In the genomic region with DNA sequence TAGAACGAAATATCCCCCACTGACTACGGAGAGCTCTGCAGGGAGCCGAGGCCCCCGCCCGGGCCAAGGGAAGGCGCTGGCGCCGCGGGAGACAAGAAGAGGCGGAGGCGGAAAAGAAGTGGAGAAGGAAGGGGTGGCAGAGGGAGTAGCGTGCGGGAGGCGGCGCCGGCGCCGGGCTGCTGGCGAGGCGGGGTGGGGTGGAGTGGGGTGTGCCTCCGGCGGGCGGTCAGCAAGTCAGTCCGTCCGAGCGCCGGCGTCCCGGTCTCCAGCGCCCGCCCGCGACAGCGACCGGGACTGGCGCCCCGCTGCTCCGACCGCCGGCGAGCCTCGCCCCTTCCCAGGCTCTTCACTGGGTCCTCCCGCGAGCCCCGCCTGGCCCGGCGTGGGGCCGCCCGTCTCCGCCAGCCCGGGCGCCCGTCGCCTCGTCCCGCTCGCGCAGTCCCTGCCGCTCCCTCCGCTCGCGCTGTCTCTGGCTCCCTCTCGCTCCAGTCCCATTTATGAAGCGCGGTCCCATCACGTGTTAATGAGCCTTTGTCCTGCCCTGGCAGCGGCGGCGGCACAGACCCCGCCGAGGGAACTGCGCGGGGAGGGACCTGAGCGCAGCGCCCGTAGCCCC, we compare ENCODE assay signal across 8 cellular contexts.
A peak's percentile ranks its signal among the peaks of the same experiment; 100 is the strongest.
DNase-seq lines count a peak whose midpoint lies in the region; ATAC-seq, FAIRE-seq and TF ChIP-seq lines count a peak whose summit lies in the region.

A gene (minus strand): TSS at position 471 of the 616 bp plus-strand sequence. CDS start 21,073 bp downstream, outside the sequence.

- peak within 1 kb of the TSS; percentile 27 for H3K9ac ChIP-seq in iPS-15b (ENCODE audit: low read depth, low read length)

- peak; percentile 43 for ATAC-seq in HG02973 (IDR thresholded peaks at IDR 0.05; ENCODE audit: unreplicated experiment)

- no peaks in the 10 kb centered on the region for H3K36me3 ChIP-seq in iPS-15b (ENCODE audit: control insufficient read depth, insufficient read depth, low read length)

- H3K27ac ChIP-seq in angular gyrus (ENCODE audit: low read depth, low read length): peak within 1 kb of the TSS; percentile 32

- DNase-seq in AG10803 (ENCODE audit: low read depth) (peak; percentile 11), GM18507 (ENCODE audit: extremely low spot score, insufficient read length, low read depth) (peak; percentile 18), NCI-H345 (lab: John Stamatoyannopoulos, UW) (peak; percentile 73), skeletal muscle cell (ENCODE audit: low read depth) (no peak), MV-4-11 (lab: John Stamatoyannopoulos, UW) (no peak)

- H3K4me3 ChIP-seq in AG10803 (ENCODE audit: low read length) (peak within 1 kb of the TSS; percentile 33), iPS-15b (ENCODE audit: low read depth, low read length) (peak within 1 kb of the TSS; percentile 76), skeletal muscle cell (ENCODE audit: low read depth, low read length) (peak within 1 kb of the TSS; percentile 54)

- TF ChIP-seq CTCF in AG10803 (conservative IDR thresholded peaks at IDR 0.05; ENCODE audit: low read length): no peak

- H3K9me3 ChIP-seq in iPS-15b (ENCODE audit: control insufficient read depth, insufficient read depth, low read length): no peaks in the 10 kb centered on the region

- peaks cover 9% of the 10 kb centered on the region for H3K4me1 ChIP-seq in iPS-15b (ENCODE audit: control insufficient read depth, insufficient read depth, low read length)

- peaks cover 35% of the 10 kb centered on the region for H3K27me3 ChIP-seq in iPS-15b (ENCODE audit: control insufficient read depth, insufficient read depth, low read length)

- peak; percentile 18 for FAIRE-seq in GM18507 (lab: Jason Lieb, UNC)

Comparison
In these comparisons a context has a peak if more than half of its experiments do, and no peak if none do; other contexts are left out.
1. DNase-seq: peak in AG10803 (single experiment), GM18507 (single experiment) and NCI-H345 (single experiment); none in skeletal muscle cell (single experiment) and MV-4-11 (single experiment).
2. Peak in every context shown above with its lines, with median percentiles within 50 percentile points of each other: H3K4me3 ChIP-seq.